14 cellular contexts compared by ENCODE assay signal in the genomic region with DNA sequence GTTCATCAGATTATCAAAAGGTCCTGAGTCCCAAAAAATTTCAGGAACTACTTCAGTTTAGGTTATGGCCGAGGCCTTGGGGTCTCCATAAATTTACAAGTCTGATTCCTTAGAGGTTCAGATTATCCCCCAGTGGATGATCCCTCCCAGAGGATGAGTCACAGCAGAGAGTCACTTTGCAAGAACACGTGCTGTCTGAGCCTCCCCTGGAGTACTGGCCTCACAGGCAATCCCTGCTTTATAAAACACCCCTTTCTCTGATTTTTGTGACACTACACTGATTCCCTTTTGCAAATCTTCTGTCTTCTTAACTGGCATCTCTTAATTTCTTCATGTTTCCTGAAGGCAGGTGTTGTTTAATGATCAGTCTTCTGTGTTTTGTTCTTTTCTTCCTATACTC. TPM values are rescaled to one million over a fixed set of nuclear protein-coding genes. Genes with fewer than 3 reads are reported as not detected.
DNase-seq lines count a peak whose midpoint lies in the region; ATAC-seq and TF ChIP-seq lines count a peak whose summit lies in the region.
"Had no signal": no experiment of that assay in that cellular context is flagged by ENCODE, and none has a peak within 500 bp of the region (broad histone marks: within the 10 kb centered on the region; RNA-seq: fewer than 3 reads in every experiment).

No MANE protein-coding gene starts in this region.

- H3K9me3 ChIP-seq in RWPE2 (ENCODE audit: severe bottlenecking) (no peaks in the 10 kb centered on the region), endodermal cell (ENCODE audit: control insufficient read depth, low read length) (peaks cover 16% of the 10 kb centered on the region)

- no peak overlapping the region for H3K4me3 ChIP-seq in H7 (ENCODE audit: insufficient read depth, low read depth, low read length)
- no peak overlapping the region for H3K4me3 ChIP-seq in RWPE2 (ENCODE audit: severe bottlenecking)
- H3K4me3 ChIP-seq in endodermal cell (ENCODE audit: low read length) = no peak overlapping the region
- H3K4me3 ChIP-seq: cardiac muscle cell had no signal

- H3K9me3 Mint-ChIP-seq in endodermal cell = peaks cover 19% of the 10 kb centered on the region
- H3K9me3 Mint-ChIP-seq: activated CD4-positive, alpha-beta T cell treated with anti-CD3 and anti-CD28 coated beads, Interleukin-2, amount 10 ng/mL, durations not matched to agents 24 days and 14 days; activated T-helper 2 cell treated with anti-CD3 and anti-CD28 coated beads, Interferon-gamma antibody, Interleukin-2, Interleukin-4, amounts not matched to agents 10 μg/mL and 5 μg/mL and 100 μg/mL, durations not matched to agents 14 hours and 24 hours and 36 hours had no signal

- H3K4me1 ChIP-seq in RWPE2 (ENCODE audit: insufficient read depth, poor library complexity, severe bottlenecking) (no peaks in the 10 kb centered on the region), endodermal cell (ENCODE audit: control insufficient read depth, insufficient read depth, low read length) (peaks cover 5% of the 10 kb centered on the region)

- ATAC-seq in RWPE2 (ENCODE audit: low read depth) (peak; percentile 65; the same call in 2 of the 3 replicates), GM19351 (IDR thresholded peaks at IDR 0.05; ENCODE audit: unreplicated experiment) (no peak)

- H3K36me3 ChIP-seq in H7 (replicated peaks; ENCODE audit: control insufficient read depth, insufficient read depth, low read length) (no peaks in the 10 kb centered on the region), RWPE2 (ENCODE audit: low read depth) (no peaks in the 10 kb centered on the region), endodermal cell (ENCODE audit: control insufficient read depth, insufficient read depth, low read length) (no peaks in the 10 kb centered on the region)
- H3K36me3 ChIP-seq: cardiac muscle cell had no signal

- no peak for TF ChIP-seq CTCF in RWPE2 (IDR thresholded peaks at IDR 0.05; ENCODE audit: poor library complexity, severe bottlenecking)
- TF ChIP-seq CTCF in endodermal cell (conservative IDR thresholded peaks at IDR 0.05) = no peak

- peaks cover 7% of the 10 kb centered on the region for H3K4me1 Mint-ChIP-seq in endodermal cell
- H3K4me1 Mint-ChIP-seq: IgD-negative memory B cell had no signal

- H3K27ac Mint-ChIP-seq in endodermal cell = no peak overlapping the region
- H3K27ac Mint-ChIP-seq: activated CD4-positive, alpha-beta T cell treated with anti-CD3 and anti-CD28 coated beads, Interleukin-2, amount 10 ng/mL, durations not matched to agents 24 days and 14 days; activated T-helper 2 cell treated with anti-CD3 and anti-CD28 coated beads, Interferon-gamma antibody, Interleukin-2, Interleukin-4, amounts not matched to agents 10 μg/mL and 5 μg/mL and 100 μg/mL, durations not matched to agents 14 hours and 24 hours and 36 hours; IgD-negative memory B cell had no signal

- DNase-seq in H7 = peak; percentile 30
- no peak for DNase-seq in RWPE2 (ENCODE audit: low spot score)
- peak; percentile 63 for DNase-seq in endodermal cell
- DNase-seq in renal cortical epithelial cell (ENCODE audit: low read depth) = peak; percentile 58
- no peak for DNase-seq in G401 (ENCODE audit: low spot score)
- no peak for DNase-seq in activated CD8-positive, alpha-beta memory T cell treated with anti-CD3 and anti-CD28 coated beads, Interleukin-2, amount 50 U/mL, for 4 hours
- DNase-seq: activated CD4-positive, alpha-beta T cell treated with anti-CD3 and anti-CD28 coated beads, Interleukin-2, amount 10 ng/mL, durations not matched to agents 24 days and 14 days; NCI-H1694 treated with DMSO at 0.1 percent for 48 hours; retina had no signal

- H3K27me3 Mint-ChIP-seq in endodermal cell (ENCODE audit: insufficient read depth) = peaks cover 2% of the 10 kb centered on the region

- H3K9ac ChIP-seq in endodermal cell (ENCODE audit: extremely low read depth, low read length, poor library complexity, severe bottlenecking) = no peak overlapping the region

- WGBS in endodermal cell (ENCODE audit: insufficient coverage in 1 of 2, insufficient read length in 1 of 2), 2 experiments = 47 to 51% methylated on average over 2 of the region's 2 CpGs

- in situ Hi-C loops in G401 (cut with HindIII; ENCODE audit: low sequenced_read_pairs) = no loop called here

- H3K27me3 ChIP-seq in H7 (ENCODE audit: control insufficient read depth, insufficient read depth, low read length) = no peaks in the 10 kb centered on the region
- H3K27me3 ChIP-seq in RWPE2 (ENCODE audit: insufficient read depth, poor library complexity, severe bottlenecking) = no peaks in the 10 kb centered on the region
- H3K27me3 ChIP-seq in endodermal cell (ENCODE audit: control insufficient read depth, insufficient read depth, low read length, poor library complexity, severe bottlenecking) = no peaks in the 10 kb centered on the region
- H3K27me3 ChIP-seq: cardiac muscle cell had no signal

- peaks cover 9% of the 10 kb centered on the region for H3K36me3 Mint-ChIP-seq in endodermal cell (ENCODE audit: low read depth)
- H3K36me3 Mint-ChIP-seq: IgD-negative memory B cell had no signal

- no peak overlapping the region for H3K4me3 Mint-ChIP-seq in endodermal cell
- H3K4me3 Mint-ChIP-seq: activated CD4-positive, alpha-beta T cell treated with anti-CD3 and anti-CD28 coated beads, Interleukin-2, amount 10 ng/mL, durations not matched to agents 24 days and 14 days; IgD-negative memory B cell had no signal

- H3K27ac ChIP-seq in RWPE2 (ENCODE audit: poor library complexity, severe bottlenecking) (no peak overlapping the region), endodermal cell (ENCODE audit: low read depth, low read length) (no peak overlapping the region)
- H3K27ac ChIP-seq: cardiac muscle cell, epithelial cell of prostate had no signal

RNA-seq across cellular contexts. Expression of gene CCDC34, which starts 45.3 kb away (rescaled TPM):
- 10.0 and 13.6 TPM in 2 replicates for total RNA-seq in H7 (2014; rRNA removed; shearing (Covaris generic))
- total RNA-seq in endodermal cell (10 to 100 TPM; 26.2 to 38.1 TPM), renal cortical epithelial cell (4.0 and 5.0 TPM in 2 replicates)
- 33.4 TPM for polyA plus RNA-seq in endodermal cell (2013, experiment 1 of 2)
- polyA plus RNA-seq in endodermal cell (2013, experiment 2 of 2) = 34.7 TPM
- total RNA-seq in G401 (2014; rRNA removed; shearing (Covaris generic)) = 6.0 and 8.2 TPM in 2 replicates

Comparison
In these comparisons a context has a peak if more than half of its experiments do, and no peak if none do; other contexts are left out.
1. DNase-seq: peak in H7 (single experiment), endodermal cell (single experiment) and renal cortical epithelial cell (single experiment); none in RWPE2 (single experiment), G401 (single experiment) and activated CD8-positive, alpha-beta memory T cell treated with anti-CD3 and anti-CD28 coated beads, Interleukin-2, amount 50 U/mL, for 4 hours (single experiment).